ENCODE assay signal across 8 cellular contexts in genomic region chr5:10627185-10628115, GRCh38.
A peak's percentile ranks its signal among the peaks of the same experiment; 100 is the strongest.
DNase-seq lines count a peak whose midpoint lies in the region; ATAC-seq and TF ChIP-seq lines count a peak whose summit lies in the region.

No MANE protein-coding gene starts in this region.

- H3K27ac Mint-ChIP-seq in activated B cell treated with CpG ODN at 0.5 μM for 24 hours, result peak overlapping the region; percentile 85

- H3K36me3 Mint-ChIP-seq in activated B cell treated with CpG ODN at 0.5 μM for 24 hours (ENCODE audit: low read depth), result peaks cover 53% of the 10 kb centered on the region

- TF ChIP-seq CTCF in AG09319 (IDR thresholded peaks at IDR 0.05; ENCODE audit: low read depth, low read length) (peak; percentile 89), activated B cell treated with CpG ODN at 0.5 μM for 24 hours (IDR thresholded peaks at IDR 0.05) (peak; percentile 20)

- peaks cover 70% of the 10 kb centered on the region for H3K4me1 Mint-ChIP-seq in activated B cell treated with CpG ODN at 0.5 μM for 24 hours

- intact Hi-C loops in activated B cell treated with CpG ODN at 0.5 μM for 24 hours (cut with micrococcal nuclease), result loop anchor here (1.0 to 2.0 kb wide), 7 partner anchors 15 to 343 kb away; partner anchors contain the start of gene ANKRD33B

- DNase-seq in AG09319 (ENCODE audit: extremely low read depth, low read depth), result peak; percentile 97
- DNase-seq in NCI-H2196 treated with DMSO at 0.1 percent for 48 hours (lab: John Stamatoyannopoulos, UW; ENCODE audit: unreplicated experiment), result peak; percentile 71
- peak; percentile 54 for DNase-seq in activated B cell treated with CpG ODN at 0.5 μM for 24 hours
- DNase-seq in central memory CD4-positive, alpha-beta T cell, result peak; percentile 74
- peak; percentile 98 for DNase-seq in iris pigment epithelial cell (ENCODE audit: low read depth)
- DNase-seq in stimulated activated CD4-positive, alpha-beta T cell treated with anti-CD3 and anti-CD28 coated beads, Interleukin-12 subunit alpha, Interleukin-12 subunit beta, amount 100 ng/mL, for 24 hours (ENCODE audit: low read depth in 2 of 2), result peak; percentile 57 to 68

- H3K27me3 Mint-ChIP-seq in activated B cell treated with CpG ODN at 0.5 μM for 24 hours, result no peaks in the 10 kb centered on the region

- CTCF ChIA-PET in activated B cell treated with CpG ODN at 0.5 μM for 24 hours (lab: Charles Lee), result interaction anchor here (0.6 to 7.5 kb wide), 38 partner anchors 8 to 343 kb away, joined by 3 to 156 read pairs (median 5); partner anchors contain the start of gene ANKRD33B

- H3K9me3 Mint-ChIP-seq in activated B cell treated with CpG ODN at 0.5 μM for 24 hours, result no peaks in the 10 kb centered on the region

- POLR2A ChIA-PET in activated B cell treated with CpG ODN at 0.5 μM for 24 hours (lab: Charles Lee), result interaction anchor here (0.7 to 6.4 kb wide), 13 partner anchors 19 to 186 kb away, joined by 3 to 54 read pairs (median 3); partner anchors contain the start of genes ANKRD33B and ROPN1L

- H3K4me3 Mint-ChIP-seq in activated B cell treated with CpG ODN at 0.5 μM for 24 hours, result peak overlapping the region; percentile 80

- ATAC-seq in GM18909 (IDR thresholded peaks at IDR 0.05; ENCODE audit: poor library complexity, unreplicated experiment), result peak; percentile 53
- ATAC-seq in HG03159 (IDR thresholded peaks at IDR 0.05; ENCODE audit: unreplicated experiment), result peak; percentile 41
- ATAC-seq in activated B cell treated with CpG ODN at 0.5 μM for 24 hours (ENCODE audit: low read depth), result peak; percentile 19

Comparison
In these comparisons a context has a peak if more than half of its experiments do, and no peak if none do; other contexts are left out.
1. Peak in every context shown above with its lines: DNase-seq and ATAC-seq.